ENCODE assay signal across 1 cellular context in genomic region chr5:154972476-154973080, GRCh38.
TF ChIP-seq lines count a peak whose summit lies in the region.

No MANE protein-coding gene starts in this region.

TF ChIP-seq in K562, 482 proteins besides CTCF, POLR2A, EP300 and RAD21:
- peak; percentile 18; the same call in 1 of the 2 replicates for TF ChIP-seq DEAF1 (CRISPR knock-in tag; IDR thresholded peaks at IDR 0.05)
- peak; percentile 40 for TF ChIP-seq SMC3 (conservative IDR thresholded peaks at IDR 0.05; ENCODE audit: insufficient read depth, low read depth, low read length)
- 0 out of 2 replicates have a peak, but pooled peaks have one; percentile 22 for TF ChIP-seq ARID3A (IDR thresholded peaks at IDR 0.05; ENCODE audit: borderline replicate concordance, low read depth, low read length)
- no peak for TF ChIP-seq ZNF695 (CRISPR knock-in tag; IDR thresholded peaks at IDR 0.05)
- no peak for TF ChIP-seq ZNF77 (CRISPR knock-in tag; IDR thresholded peaks at IDR 0.05)
- 0 out of 2 replicates have a peak, but pooled peaks have one; percentile 26 for TF ChIP-seq RB1 (IDR thresholded peaks at IDR 0.05; ENCODE audit: low read depth)
- no peak for TF ChIP-seq HNRNPLL (IDR thresholded peaks at IDR 0.05; ENCODE audit: low read depth, low read length, poor library complexity, severe bottlenecking)
TF ChIP-seq in K562: peak in this region for 4.
